ENCODE assay signal across 1 cellular context in genomic region chr10:28676968-28677888, GRCh38.
TF ChIP-seq lines count a peak whose summit lies in the region.

A gene with protein sequence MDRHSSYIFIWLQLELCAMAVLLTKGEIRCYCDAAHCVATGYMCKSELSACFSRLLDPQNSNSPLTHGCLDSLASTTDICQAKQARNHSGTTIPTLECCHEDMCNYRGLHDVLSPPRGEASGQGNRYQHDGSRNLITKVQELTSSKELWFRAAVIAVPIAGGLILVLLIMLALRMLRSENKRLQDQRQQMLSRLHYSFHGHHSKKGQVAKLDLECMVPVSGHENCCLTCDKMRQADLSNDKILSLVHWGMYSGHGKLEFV (plus strand): TSS chr10:28677521. CDS start chr10:28677898, 377 bp downstream.

TF ChIP-seq in K562, 482 proteins besides CTCF, POLR2A, EP300 and RAD21 (continued from another document and continues in another):
- TF ChIP-seq TCF15 (CRISPR knock-in tag; IDR thresholded peaks at IDR 0.05) (no peak), ZNF140 (CRISPR knock-in tag; IDR thresholded peaks at IDR 0.05) (no peak), ZNF445 (CRISPR knock-in tag; IDR thresholded peaks at IDR 0.05; ENCODE audit: low read depth) (no peak), ZNF551 (CRISPR knock-in tag; IDR thresholded peaks at IDR 0.05) (no peak), ZBED1 (IDR thresholded peaks at IDR 0.05) (no peak), ZNF507 (tag; conservative IDR thresholded peaks at IDR 0.05) (no peak), HDAC8 (tag; IDR thresholded peaks at IDR 0.05) (no peak), HINFP (tag; conservative IDR thresholded peaks at IDR 0.05; ENCODE audit: low read depth) (no peak), HDGF (IDR thresholded peaks at IDR 0.05) (no peak), HOMEZ (CRISPR knock-in tag; IDR thresholded peaks at IDR 0.05) (no peak), NR4A1 (CRISPR knock-in tag; IDR thresholded peaks at IDR 0.05) (no peak), NR4A1 (tag; IDR thresholded peaks at IDR 0.05) (no peak), HMBOX1 (IDR thresholded peaks at IDR 0.05) (no peak), PKNOX1 (IDR thresholded peaks at IDR 0.05) (peak; percentile 81), RAD51 (IDR thresholded peaks at IDR 0.05; ENCODE audit: borderline replicate concordance, low read depth) (no peak), CREB5 (CRISPR knock-in tag; IDR thresholded peaks at IDR 0.05) (no peak), ZNF253 (CRISPR knock-in tag; conservative IDR thresholded peaks at IDR 0.05) (no peak), ILF3 (IDR thresholded peaks at IDR 0.05; ENCODE audit: borderline replicate concordance) (0 out of 2 replicates have a peak, but pooled peaks have one; percentile 18), NFYB (IDR thresholded peaks at IDR 0.05; ENCODE audit: extremely low read depth, insufficient read length) (peak; percentile 78), RFX5 (IDR thresholded peaks at IDR 0.05; ENCODE audit: low read depth, low read length) (no peak), ZBTB12 (CRISPR knock-in tag; IDR thresholded peaks at IDR 0.05) (no peak), C11orf30 (IDR thresholded peaks at IDR 0.05; ENCODE audit: low read depth) (no peak), HDAC1 (IDR thresholded peaks at IDR 0.05) (no peak), POLR3G (IDR thresholded peaks at IDR 0.05; ENCODE audit: extremely low read depth, insufficient read length, insufficient replicate concordance) (no peak), SMAD4 (CRISPR knock-in tag; conservative IDR thresholded peaks at IDR 0.05) (peak; percentile 99), TEAD2 (tag; IDR thresholded peaks at IDR 0.05) (no peak), HMGN3 (IDR thresholded peaks at IDR 0.05; ENCODE audit: borderline replicate concordance, extremely low read depth, insufficient read length, low read depth, low read length) (peak; percentile 90), ZSCAN29 (IDR thresholded peaks at IDR 0.05) (no peak), BDP1 (IDR thresholded peaks at IDR 0.05; ENCODE audit: insufficient read depth, insufficient read length) (no peak), MCM3 (IDR thresholded peaks at IDR 0.05) (no peak), NR1H2 (CRISPR knock-in tag; IDR thresholded peaks at IDR 0.05) (0 out of 2 replicates have a peak, but pooled peaks have one; percentile 53)
- TF ChIP-seq, protein P1, sequence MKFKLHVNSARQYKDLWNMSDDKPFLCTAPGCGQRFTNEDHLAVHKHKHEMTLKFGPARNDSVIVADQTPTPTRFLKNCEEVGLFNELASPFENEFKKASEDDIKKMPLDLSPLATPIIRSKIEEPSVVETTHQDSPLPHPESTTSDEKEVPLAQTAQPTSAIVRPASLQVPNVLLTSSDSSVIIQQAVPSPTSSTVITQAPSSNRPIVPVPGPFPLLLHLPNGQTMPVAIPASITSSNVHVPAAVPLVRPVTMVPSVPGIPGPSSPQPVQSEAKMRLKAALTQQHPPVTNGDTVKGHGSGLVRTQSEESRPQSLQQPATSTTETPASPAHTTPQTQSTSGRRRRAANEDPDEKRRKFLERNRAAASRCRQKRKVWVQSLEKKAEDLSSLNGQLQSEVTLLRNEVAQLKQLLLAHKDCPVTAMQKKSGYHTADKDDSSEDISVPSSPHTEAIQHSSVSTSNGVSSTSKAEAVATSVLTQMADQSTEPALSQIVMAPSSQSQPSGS (CRISPR knock-in tag; IDR thresholded peaks at IDR 0.05), result no peak
- TF ChIP-seq, protein P2, sequence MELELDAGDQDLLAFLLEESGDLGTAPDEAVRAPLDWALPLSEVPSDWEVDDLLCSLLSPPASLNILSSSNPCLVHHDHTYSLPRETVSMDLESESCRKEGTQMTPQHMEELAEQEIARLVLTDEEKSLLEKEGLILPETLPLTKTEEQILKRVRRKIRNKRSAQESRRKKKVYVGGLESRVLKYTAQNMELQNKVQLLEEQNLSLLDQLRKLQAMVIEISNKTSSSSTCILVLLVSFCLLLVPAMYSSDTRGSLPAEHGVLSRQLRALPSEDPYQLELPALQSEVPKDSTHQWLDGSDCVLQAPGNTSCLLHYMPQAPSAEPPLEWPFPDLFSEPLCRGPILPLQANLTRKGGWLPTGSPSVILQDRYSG (tag; conservative IDR thresholded peaks at IDR 0.05; ENCODE audit: low read depth), result no peak
- TF ChIP-seq, protein P3, sequence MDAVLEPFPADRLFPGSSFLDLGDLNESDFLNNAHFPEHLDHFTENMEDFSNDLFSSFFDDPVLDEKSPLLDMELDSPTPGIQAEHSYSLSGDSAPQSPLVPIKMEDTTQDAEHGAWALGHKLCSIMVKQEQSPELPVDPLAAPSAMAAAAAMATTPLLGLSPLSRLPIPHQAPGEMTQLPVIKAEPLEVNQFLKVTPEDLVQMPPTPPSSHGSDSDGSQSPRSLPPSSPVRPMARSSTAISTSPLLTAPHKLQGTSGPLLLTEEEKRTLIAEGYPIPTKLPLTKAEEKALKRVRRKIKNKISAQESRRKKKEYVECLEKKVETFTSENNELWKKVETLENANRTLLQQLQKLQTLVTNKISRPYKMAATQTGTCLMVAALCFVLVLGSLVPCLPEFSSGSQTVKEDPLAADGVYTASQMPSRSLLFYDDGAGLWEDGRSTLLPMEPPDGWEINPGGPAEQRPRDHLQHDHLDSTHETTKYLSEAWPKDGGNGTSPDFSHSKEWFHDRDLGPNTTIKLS (IDR thresholded peaks at IDR 0.05; ENCODE audit: borderline replicate concordance, low read depth), result no peak
- TF ChIP-seq, protein P4, sequence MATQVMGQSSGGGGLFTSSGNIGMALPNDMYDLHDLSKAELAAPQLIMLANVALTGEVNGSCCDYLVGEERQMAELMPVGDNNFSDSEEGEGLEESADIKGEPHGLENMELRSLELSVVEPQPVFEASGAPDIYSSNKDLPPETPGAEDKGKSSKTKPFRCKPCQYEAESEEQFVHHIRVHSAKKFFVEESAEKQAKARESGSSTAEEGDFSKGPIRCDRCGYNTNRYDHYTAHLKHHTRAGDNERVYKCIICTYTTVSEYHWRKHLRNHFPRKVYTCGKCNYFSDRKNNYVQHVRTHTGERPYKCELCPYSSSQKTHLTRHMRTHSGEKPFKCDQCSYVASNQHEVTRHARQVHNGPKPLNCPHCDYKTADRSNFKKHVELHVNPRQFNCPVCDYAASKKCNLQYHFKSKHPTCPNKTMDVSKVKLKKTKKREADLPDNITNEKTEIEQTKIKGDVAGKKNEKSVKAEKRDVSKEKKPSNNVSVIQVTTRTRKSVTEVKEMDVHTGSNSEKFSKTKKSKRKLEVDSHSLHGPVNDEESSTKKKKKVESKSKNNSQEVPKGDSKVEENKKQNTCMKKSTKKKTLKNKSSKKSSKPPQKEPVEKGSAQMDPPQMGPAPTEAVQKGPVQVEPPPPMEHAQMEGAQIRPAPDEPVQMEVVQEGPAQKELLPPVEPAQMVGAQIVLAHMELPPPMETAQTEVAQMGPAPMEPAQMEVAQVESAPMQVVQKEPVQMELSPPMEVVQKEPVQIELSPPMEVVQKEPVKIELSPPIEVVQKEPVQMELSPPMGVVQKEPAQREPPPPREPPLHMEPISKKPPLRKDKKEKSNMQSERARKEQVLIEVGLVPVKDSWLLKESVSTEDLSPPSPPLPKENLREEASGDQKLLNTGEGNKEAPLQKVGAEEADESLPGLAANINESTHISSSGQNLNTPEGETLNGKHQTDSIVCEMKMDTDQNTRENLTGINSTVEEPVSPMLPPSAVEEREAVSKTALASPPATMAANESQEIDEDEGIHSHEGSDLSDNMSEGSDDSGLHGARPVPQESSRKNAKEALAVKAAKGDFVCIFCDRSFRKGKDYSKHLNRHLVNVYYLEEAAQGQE (CRISPR knock-in tag; IDR thresholded peaks at IDR 0.05; ENCODE audit: low read depth), result peak; percentile 60; the same call in 1 of the 2 replicates
- TF ChIP-seq, protein P5, sequence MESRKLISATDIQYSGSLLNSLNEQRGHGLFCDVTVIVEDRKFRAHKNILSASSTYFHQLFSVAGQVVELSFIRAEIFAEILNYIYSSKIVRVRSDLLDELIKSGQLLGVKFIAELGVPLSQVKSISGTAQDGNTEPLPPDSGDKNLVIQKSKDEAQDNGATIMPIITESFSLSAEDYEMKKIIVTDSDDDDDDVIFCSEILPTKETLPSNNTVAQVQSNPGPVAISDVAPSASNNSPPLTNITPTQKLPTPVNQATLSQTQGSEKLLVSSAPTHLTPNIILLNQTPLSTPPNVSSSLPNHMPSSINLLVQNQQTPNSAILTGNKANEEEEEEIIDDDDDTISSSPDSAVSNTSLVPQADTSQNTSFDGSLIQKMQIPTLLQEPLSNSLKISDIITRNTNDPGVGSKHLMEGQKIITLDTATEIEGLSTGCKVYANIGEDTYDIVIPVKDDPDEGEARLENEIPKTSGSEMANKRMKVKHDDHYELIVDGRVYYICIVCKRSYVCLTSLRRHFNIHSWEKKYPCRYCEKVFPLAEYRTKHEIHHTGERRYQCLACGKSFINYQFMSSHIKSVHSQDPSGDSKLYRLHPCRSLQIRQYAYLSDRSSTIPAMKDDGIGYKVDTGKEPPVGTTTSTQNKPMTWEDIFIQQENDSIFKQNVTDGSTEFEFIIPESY (CRISPR knock-in tag; IDR thresholded peaks at IDR 0.05), result peak; percentile 84; the same call in 1 of the 2 replicates
- TF ChIP-seq, protein P6, sequence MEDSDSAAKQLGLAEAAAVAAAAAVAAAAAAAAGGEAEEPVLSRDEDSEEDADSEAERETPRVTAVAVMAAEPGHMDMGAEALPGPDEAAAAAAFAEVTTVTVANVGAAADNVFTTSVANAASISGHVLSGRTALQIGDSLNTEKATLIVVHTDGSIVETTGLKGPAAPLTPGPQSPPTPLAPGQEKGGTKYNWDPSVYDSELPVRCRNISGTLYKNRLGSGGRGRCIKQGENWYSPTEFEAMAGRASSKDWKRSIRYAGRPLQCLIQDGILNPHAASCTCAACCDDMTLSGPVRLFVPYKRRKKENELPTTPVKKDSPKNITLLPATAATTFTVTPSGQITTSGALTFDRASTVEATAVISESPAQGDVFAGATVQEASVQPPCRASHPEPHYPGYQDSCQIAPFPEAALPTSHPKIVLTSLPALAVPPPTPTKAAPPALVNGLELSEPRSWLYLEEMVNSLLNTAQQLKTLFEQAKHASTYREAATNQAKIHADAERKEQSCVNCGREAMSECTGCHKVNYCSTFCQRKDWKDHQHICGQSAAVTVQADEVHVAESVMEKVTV (CRISPR knock-in tag; IDR thresholded peaks at IDR 0.05), result no peak
